22 cellular contexts compared by ENCODE assay signal in genomic region chr2:192060161-192060560, GRCh38.
DNase-seq lines count a peak whose midpoint lies in the region; ATAC-seq, FAIRE-seq and TF ChIP-seq lines count a peak whose summit lies in the region.
"Had no signal": no experiment of that assay in that cellular context is flagged by ENCODE, and none has a peak within 500 bp of the region (broad histone marks: within the 10 kb centered on the region; RNA-seq: fewer than 3 reads in every experiment).

No MANE protein-coding gene starts in this region.

- H3K4me1 ChIP-seq in A549 = no peaks in the 10 kb centered on the region

- H3K27ac ChIP-seq in A549 = no peak overlapping the region
- H3K27ac ChIP-seq: GM23248 had no signal

- no peak for FAIRE-seq in A549 (lab: Jason Lieb, UNC)

- H3K9me3 Mint-ChIP-seq in neural crest cell = no peaks in the 10 kb centered on the region
- H3K9me3 Mint-ChIP-seq: T-cell had no signal

- H3K4me2 ChIP-seq in A549 = no peak overlapping the region
- H3K4me2 ChIP-seq: SK-N-SH had no signal

- no peak for TF ChIP-seq POLR2A in A549 (IDR thresholded peaks at IDR 0.05; ENCODE audit: low read length)

- no peaks in the 10 kb centered on the region for H3K36me3 Mint-ChIP-seq in neural crest cell (ENCODE audit: low read depth)
- H3K36me3 Mint-ChIP-seq: CD14-positive monocyte, T-cell had no signal

- CTCF ChIA-PET in A549 (lab: Yijun Ruan, JAX) = no interaction called here

- ATAC-seq in A549 = no peak
- ATAC-seq: HCT116, T-cell had no signal

- no peak for TF ChIP-seq RAD21 in A549 (conservative IDR thresholded peaks at IDR 0.05 in 1 of 2, IDR thresholded peaks at IDR 0.05 in 1 of 2)

- TF ChIP-seq EP300 in A549 (IDR thresholded peaks at IDR 0.05) = no peak

- no peak for DNase-seq in A549 (ENCODE audit: low read depth in 1 of 2, low spot score in 1 of 2)
- peak; percentile 28 for DNase-seq in GM12865 (ENCODE audit: low read depth)
- peak; percentile 68 for DNase-seq in NCI-H2227 treated with DMSO at 0.1 percent for 48 hours (lab: John Stamatoyannopoulos, UW)
- no peak for DNase-seq in neural crest cell (ENCODE audit: low read depth, low spot score)
- no peak for DNase-seq in HuH-7 (ENCODE audit: low spot score)
- no peak for DNase-seq in amniotic stem cell (lab: John Stamatoyannopoulos, UW)
- no peak for DNase-seq in DMS53 (lab: John Stamatoyannopoulos, UW)
- DNase-seq: ACHN, AML-193, COR-L47, DMS153, GM23248, Kasumi-1, NCI-H1417, NCI-H1930, NCI-H2171, NCI-H510A, SHP77, SK-N-SH, T-cell had no signal

- POLR2A ChIA-PET in A549 (lab: Yijun Ruan, JAX) = no interaction called here

- peak overlapping the region; percentile 81 for H3K27ac Mint-ChIP-seq in neural crest cell (ENCODE audit: unreplicated experiment)
- H3K27ac Mint-ChIP-seq: CD14-positive monocyte, T-cell had no signal

- H3K4me3 ChIP-seq in A549 (no peak overlapping the region), GM12865 (ENCODE audit: low read depth, low read length) (no peak overlapping the region)
- H3K4me3 ChIP-seq: GM23248 had no signal

- H3K9me3 ChIP-seq in A549 = no peaks in the 10 kb centered on the region
- H3K9me3 ChIP-seq: SK-N-SH had no signal

- no peaks in the 10 kb centered on the region for H3K27me3 Mint-ChIP-seq in neural crest cell (ENCODE audit: low read depth)

- WGBS in A549 (ENCODE audit: missing lambda C conversion rate) = 75% methylated on average over 3 of the region's 3 CpGs

- no peaks in the 10 kb centered on the region for H3K4me1 Mint-ChIP-seq in neural crest cell
- H3K4me1 Mint-ChIP-seq: T-cell had no signal

- TF ChIP-seq CTCF in A549 (IDR thresholded peaks at IDR 0.05) (no peak), GM12865 (IDR thresholded peaks at IDR 0.05; ENCODE audit: insufficient read depth, low read depth, low read length, missing control alignments) (no peak), neural crest cell (conservative IDR thresholded peaks at IDR 0.05) (no peak)

- H3K4me3 Mint-ChIP-seq in neural crest cell = no peak overlapping the region
- H3K4me3 Mint-ChIP-seq: CD14-positive monocyte, T-cell had no signal

TF ChIP-seq in A549, 52 proteins besides CTCF, POLR2A, EP300 and RAD21:
- TF ChIP-seq POLR2AphosphoS2 (conservative IDR thresholded peaks at IDR 0.05; ENCODE audit: low read length) (no peak), PBX3 (IDR thresholded peaks at IDR 0.05) (no peak), SMC3 (IDR thresholded peaks at IDR 0.05) (no peak), HEYL (CRISPR knock-in tag; IDR thresholded peaks at IDR 0.05) (no peak), NFE2L2 (conservative IDR thresholded peaks at IDR 0.05; ENCODE audit: low read length) (0 out of 2 replicates have a peak, but pooled peaks have one; percentile 36), ZSCAN20 (CRISPR knock-in tag; IDR thresholded peaks at IDR 0.05) (no peak)
- TF ChIP-seq, protein P1, sequence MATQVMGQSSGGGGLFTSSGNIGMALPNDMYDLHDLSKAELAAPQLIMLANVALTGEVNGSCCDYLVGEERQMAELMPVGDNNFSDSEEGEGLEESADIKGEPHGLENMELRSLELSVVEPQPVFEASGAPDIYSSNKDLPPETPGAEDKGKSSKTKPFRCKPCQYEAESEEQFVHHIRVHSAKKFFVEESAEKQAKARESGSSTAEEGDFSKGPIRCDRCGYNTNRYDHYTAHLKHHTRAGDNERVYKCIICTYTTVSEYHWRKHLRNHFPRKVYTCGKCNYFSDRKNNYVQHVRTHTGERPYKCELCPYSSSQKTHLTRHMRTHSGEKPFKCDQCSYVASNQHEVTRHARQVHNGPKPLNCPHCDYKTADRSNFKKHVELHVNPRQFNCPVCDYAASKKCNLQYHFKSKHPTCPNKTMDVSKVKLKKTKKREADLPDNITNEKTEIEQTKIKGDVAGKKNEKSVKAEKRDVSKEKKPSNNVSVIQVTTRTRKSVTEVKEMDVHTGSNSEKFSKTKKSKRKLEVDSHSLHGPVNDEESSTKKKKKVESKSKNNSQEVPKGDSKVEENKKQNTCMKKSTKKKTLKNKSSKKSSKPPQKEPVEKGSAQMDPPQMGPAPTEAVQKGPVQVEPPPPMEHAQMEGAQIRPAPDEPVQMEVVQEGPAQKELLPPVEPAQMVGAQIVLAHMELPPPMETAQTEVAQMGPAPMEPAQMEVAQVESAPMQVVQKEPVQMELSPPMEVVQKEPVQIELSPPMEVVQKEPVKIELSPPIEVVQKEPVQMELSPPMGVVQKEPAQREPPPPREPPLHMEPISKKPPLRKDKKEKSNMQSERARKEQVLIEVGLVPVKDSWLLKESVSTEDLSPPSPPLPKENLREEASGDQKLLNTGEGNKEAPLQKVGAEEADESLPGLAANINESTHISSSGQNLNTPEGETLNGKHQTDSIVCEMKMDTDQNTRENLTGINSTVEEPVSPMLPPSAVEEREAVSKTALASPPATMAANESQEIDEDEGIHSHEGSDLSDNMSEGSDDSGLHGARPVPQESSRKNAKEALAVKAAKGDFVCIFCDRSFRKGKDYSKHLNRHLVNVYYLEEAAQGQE (IDR thresholded peaks at IDR 0.05) = no peak
TF ChIP-seq in A549: peak in this region for 1.

Comparison
In these comparisons a context has a peak if more than half of its experiments do, and no peak if none do; other contexts are left out.
1. DNase-seq: peak in GM12865 (single experiment) and NCI-H2227 treated with DMSO at 0.1 percent for 48 hours (single experiment); none in A549 (0 of 2), neural crest cell (single experiment), HuH-7 (single experiment), amniotic stem cell (single experiment) and DMS53 (single experiment).